8 cellular contexts compared by ENCODE assay signal in genomic region chr19:47130120-47130588, GRCh38. TPM values are rescaled to one million over a fixed set of nuclear protein-coding genes. Genes with fewer than 3 reads are reported as not detected.
DNase-seq lines count a peak whose midpoint lies in the region; ATAC-seq and TF ChIP-seq lines count a peak whose summit lies in the region.

No MANE protein-coding gene starts in this region.

- H3K27me3 Mint-ChIP-seq in activated T-cell treated with anti-CD3 and anti-CD28 coated beads, Interleukin-2, amount 50 U/mL, for 24 hours = no peaks in the 10 kb centered on the region
- H3K27me3 Mint-ChIP-seq in activated naive CD8-positive, alpha-beta T cell treated with anti-CD3 and anti-CD28 coated beads, Interleukin-2, amount 50 U/mL, for 24 hours = peaks cover 4% of the 10 kb centered on the region
- peaks cover under 1% of the 10 kb centered on the region for H3K27me3 Mint-ChIP-seq in memory B cell

- H3K27ac ChIP-seq in thoracic aorta = no peak overlapping the region

- H3K4me3 ChIP-seq in thoracic aorta = peak overlapping the region; percentile 79

- peak overlapping the region; percentile 99 for H3K4me3 Mint-ChIP-seq in activated T-cell treated with anti-CD3 and anti-CD28 coated beads, Interleukin-2, amount 50 U/mL, for 24 hours
- peak overlapping the region; percentile 93 for H3K4me3 Mint-ChIP-seq in activated naive CD8-positive, alpha-beta T cell treated with anti-CD3 and anti-CD28 coated beads, Interleukin-2, amount 50 U/mL, for 24 hours
- peak overlapping the region; percentile 91 for H3K4me3 Mint-ChIP-seq in memory B cell

- H3K9me3 Mint-ChIP-seq in activated T-cell treated with anti-CD3 and anti-CD28 coated beads, Interleukin-2, amount 50 U/mL, for 24 hours = peaks cover 3% of the 10 kb centered on the region
- H3K9me3 Mint-ChIP-seq in activated naive CD8-positive, alpha-beta T cell treated with anti-CD3 and anti-CD28 coated beads, Interleukin-2, amount 50 U/mL, for 24 hours = peaks cover 7% of the 10 kb centered on the region
- H3K9me3 Mint-ChIP-seq in memory B cell = peaks cover 2% of the 10 kb centered on the region

- H3K4me1 Mint-ChIP-seq in activated T-cell treated with anti-CD3 and anti-CD28 coated beads, Interleukin-2, amount 50 U/mL, for 24 hours (ENCODE audit: low read depth) = peaks cover 44% of the 10 kb centered on the region
- H3K4me1 Mint-ChIP-seq in activated naive CD8-positive, alpha-beta T cell treated with anti-CD3 and anti-CD28 coated beads, Interleukin-2, amount 50 U/mL, for 24 hours = peaks cover 43% of the 10 kb centered on the region
- H3K4me1 Mint-ChIP-seq in memory B cell = peaks cover 26% of the 10 kb centered on the region

- peak overlapping the region; percentile 98 for H3K27ac Mint-ChIP-seq in activated T-cell treated with anti-CD3 and anti-CD28 coated beads, Interleukin-2, amount 50 U/mL, for 24 hours
- H3K27ac Mint-ChIP-seq in activated naive CD8-positive, alpha-beta T cell treated with anti-CD3 and anti-CD28 coated beads, Interleukin-2, amount 50 U/mL, for 24 hours = peak overlapping the region; percentile 97
- peak overlapping the region; percentile 97 for H3K27ac Mint-ChIP-seq in memory B cell

- peaks cover 45% of the 10 kb centered on the region for H3K36me3 Mint-ChIP-seq in activated T-cell treated with anti-CD3 and anti-CD28 coated beads, Interleukin-2, amount 50 U/mL, for 24 hours (ENCODE audit: low read depth)
- H3K36me3 Mint-ChIP-seq in activated naive CD8-positive, alpha-beta T cell treated with anti-CD3 and anti-CD28 coated beads, Interleukin-2, amount 50 U/mL, for 24 hours (ENCODE audit: low read depth) = peaks cover 53% of the 10 kb centered on the region
- H3K36me3 Mint-ChIP-seq in memory B cell = no peaks in the 10 kb centered on the region

- no peak for ATAC-seq in activated naive CD8-positive, alpha-beta T cell treated with anti-CD3 and anti-CD28 coated beads, Interleukin-2, amount 50 U/mL, for 24 hours
- ATAC-seq in memory B cell (ENCODE audit: low read depth) (no peak), thoracic aorta (ENCODE audit: insufficient number of reproducible peaks, low FRiP score, low read depth) (no peak)

- H3K4me1 ChIP-seq in thoracic aorta (ENCODE audit: control insufficient read depth in 1 of 2, low read depth in 2 of 2) = peaks cover 6 to 16% of the 10 kb centered on the region in 2 donors

- H3K9me3 ChIP-seq in thoracic aorta = no peaks in the 10 kb centered on the region

- H3K27me3 ChIP-seq in thoracic aorta (replicated peaks; ENCODE audit: insufficient read depth) = no peaks in the 10 kb centered on the region

- TF ChIP-seq CTCF in thoracic aorta (IDR thresholded peaks at IDR 0.05) = no peak

- DNase-seq in activated T-cell treated with anti-CD3 and anti-CD28 coated beads, Interleukin-2, amount 50 U/mL, for 24 hours = no peak
- DNase-seq in activated T-cell treated with anti-CD3 and anti-CD28 coated beads, Interleukin-2, amount 50 U/mL, for 48 hours = no peak
- no peak for DNase-seq in activated naive CD8-positive, alpha-beta T cell treated with anti-CD3 and anti-CD28 coated beads, Interleukin-2, amount 50 U/mL, for 24 hours
- no peak for DNase-seq in memory B cell (ENCODE audit: low spot score in 2 of 2)
- no peak for DNase-seq in thoracic aorta (ENCODE audit: low spot score)
- DNase-seq in COR-L47 (lab: John Stamatoyannopoulos, UW) = no peak
- no peak for DNase-seq in pons (ENCODE audit: low spot score)
- DNase-seq in SKM-1 treated with dmso at 0.1 percent for 144 hours (lab: John Stamatoyannopoulos, UW; ENCODE audit: unreplicated experiment) = no peak

- no peaks in the 10 kb centered on the region for H3K36me3 ChIP-seq in thoracic aorta

RNA-seq across cellular contexts. Expression of gene SAE1, which starts 0.5 kb away (rescaled TPM):
- total RNA-seq in thoracic aorta = 10 to 100 TPM; 39.3 to 50.8 TPM

RNA-seq across cellular contexts. Expression of gene ZC3H4, which starts 16.6 kb away (rescaled TPM):
- 10 to 100 TPM; 21.9 to 26.0 TPM for total RNA-seq in thoracic aorta
